11 cellular contexts compared by ENCODE assay signal in the genomic region with DNA sequence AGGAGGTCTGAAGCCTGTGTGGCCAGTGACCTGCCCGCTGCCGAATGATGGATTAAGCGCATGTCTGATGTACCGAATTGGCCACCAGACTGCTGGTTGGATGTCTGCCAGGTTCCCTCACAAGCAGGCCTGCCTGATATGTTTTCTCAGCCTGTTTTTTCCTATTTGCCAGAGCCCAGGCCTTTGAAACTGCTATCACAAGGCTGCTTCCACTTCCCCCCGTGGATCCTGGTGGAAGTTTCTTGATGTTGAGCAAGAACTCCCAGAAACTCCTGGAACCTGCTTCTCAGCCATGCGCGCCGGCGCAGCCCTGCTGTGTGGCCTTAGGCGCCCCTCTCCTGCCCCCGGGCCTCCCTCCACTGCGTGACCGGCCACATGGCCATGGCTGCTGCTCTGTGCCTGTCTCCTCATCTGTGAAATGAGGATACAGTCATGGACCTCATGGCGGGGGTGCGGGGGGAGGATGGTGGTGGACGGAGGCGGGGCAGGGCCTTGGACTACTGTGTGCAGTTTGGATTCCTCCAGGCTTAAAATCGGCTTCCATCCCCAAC. TPM values are rescaled to one million over a fixed set of nuclear protein-coding genes. Genes with fewer than 3 reads are reported as not detected.
A peak's percentile ranks its signal among the peaks of the same experiment; 100 is the strongest.
DNase-seq lines count a peak whose midpoint lies in the region; ATAC-seq and TF ChIP-seq lines count a peak whose summit lies in the region.
"Had no signal": no experiment of that assay in that cellular context is flagged by ENCODE, and none has a peak within 500 bp of the region (broad histone marks: within the 10 kb centered on the region; RNA-seq: fewer than 3 reads in every experiment).

No MANE protein-coding gene starts in this region.

- peak overlapping the region in 8 of 11 experiments; percentile 17 to 70 (median 38); a peak in 13 of 22 replicates for H3K27ac ChIP-seq in BLaER1 treated with 17β-estradiol and CSF1 and Interleukin-3, amounts not matched to agents 10 nM and 100 nM
- peak overlapping the region in 3 of 4 donors; percentile 34 to 68 (median 52) for H3K27ac ChIP-seq in esophagus muscularis mucosa (replicated peaks in 1 of 4)
- H3K27ac ChIP-seq: ascending aorta, PC-9 had no signal

- H3K4me3 ChIP-seq in BLaER1 treated with 17β-estradiol and CSF1 and Interleukin-3, amounts not matched to agents 10 nM and 100 nM, result no peak overlapping the region
- H3K4me3 ChIP-seq in esophagus muscularis mucosa, result no peak overlapping the region

- H3K9me3 ChIP-seq in BLaER1 treated with 17β-estradiol and CSF1 and Interleukin-3, amounts not matched to agents 10 nM and 100 nM (replicated peaks in 1 of 11), result peaks cover under 1 to 7% (median 3%) of the 10 kb centered on the region in 11 experiments; a peak in 19 of 22 replicates
- H3K9me3 ChIP-seq in esophagus muscularis mucosa, result no peaks in the 10 kb centered on the region
- H3K9me3 ChIP-seq: ascending aorta had no signal

- TF ChIP-seq EP300 in esophagus muscularis mucosa (IDR thresholded peaks at IDR 0.05), result no peak

- TF ChIP-seq CTCF in esophagus muscularis mucosa (IDR thresholded peaks at IDR 0.05), result no peak

- no peak for ATAC-seq in GM18868 (IDR thresholded peaks at IDR 0.05; ENCODE audit: unreplicated experiment)

- no peaks in the 10 kb centered on the region for H3K36me3 ChIP-seq in BLaER1 treated with 17β-estradiol and CSF1 and Interleukin-3, amounts not matched to agents 10 nM and 100 nM
- no peaks in the 10 kb centered on the region for H3K36me3 ChIP-seq in esophagus muscularis mucosa
- H3K36me3 ChIP-seq: ascending aorta had no signal

- 81% methylated on average over 17 of the region's 18 CpGs for WGBS in esophagus muscularis mucosa

- H3K27me3 ChIP-seq in BLaER1 treated with 17β-estradiol and CSF1 and Interleukin-3, amounts not matched to agents 10 nM and 100 nM, result no peaks in the 10 kb centered on the region
- H3K27me3 ChIP-seq in esophagus muscularis mucosa, result no peaks in the 10 kb centered on the region
- H3K27me3 ChIP-seq: ascending aorta had no signal

- TF ChIP-seq POLR2A in esophagus muscularis mucosa (IDR thresholded peaks at IDR 0.05; ENCODE audit: low read depth), result no peak

- peak overlapping the region in 6 of 11 experiments; percentile 17 to 55 (median 42); a peak in 9 of 22 replicates for H3K9ac ChIP-seq in BLaER1 treated with 17β-estradiol and CSF1 and Interleukin-3, amounts not matched to agents 10 nM and 100 nM

- intact Hi-C loops in esophagus muscularis mucosa (cut with DNase I), result no loop called here

- no peaks in the 10 kb centered on the region for H4K20me1 ChIP-seq in BLaER1 treated with 17β-estradiol and CSF1 and Interleukin-3, amounts not matched to agents 10 nM and 100 nM

- peak overlapping the region; percentile 52 to 87 (median 78) for H3K4me2 ChIP-seq in BLaER1 treated with 17β-estradiol and CSF1 and Interleukin-3, amounts not matched to agents 10 nM and 100 nM

- peaks cover 31 to 73% (median 67%) of the 10 kb centered on the region in 10 experiments for H3K4me1 ChIP-seq in BLaER1 treated with 17β-estradiol and CSF1 and Interleukin-3, amounts not matched to agents 10 nM and 100 nM
- H3K4me1 ChIP-seq in esophagus muscularis mucosa, result peaks cover 16 to 38% (median 32%) of the 10 kb centered on the region in 4 donors
- H3K4me1 ChIP-seq: ascending aorta had no signal

- peak; percentile 66 for DNase-seq in NCI-H69 (lab: John Stamatoyannopoulos, UW)
- no peak for DNase-seq in esophagus muscularis mucosa (ENCODE audit: extremely low spot score)
- DNase-seq in mucosa of gallbladder (ENCODE audit: low spot score), result peak; percentile 24
- no peak for DNase-seq in NCI-H2196 treated with DMSO at 0.1 percent for 48 hours (lab: John Stamatoyannopoulos, UW; ENCODE audit: unreplicated experiment)
- no peak for DNase-seq in CD1c-positive myeloid dendritic cell (ENCODE audit: extremely low spot score)
- no peak for DNase-seq in 8988T
- DNase-seq: activated CD4-positive, alpha-beta T cell treated with anti-CD3 and anti-CD28 coated beads for 4 hours had no signal

RNA-seq across cellular contexts. Expression of a gene that starts 56.6 kb away (rescaled TPM):
- 100 to 1,000 TPM; 482 to 847 (median 640) TPM for total RNA-seq in esophagus muscularis mucosa
- total RNA-seq in mucosa of gallbladder, result 713 TPM

Comparison
In these comparisons a context has a peak if more than half of its experiments do, and no peak if none do; other contexts are left out.
1. DNase-seq: peak in NCI-H69 (single experiment) and mucosa of gallbladder (single experiment); none in esophagus muscularis mucosa (single experiment), NCI-H2196 treated with DMSO at 0.1 percent for 48 hours (single experiment), CD1c-positive myeloid dendritic cell (single experiment) and 8988T (single experiment).